8 cellular contexts compared by ENCODE assay signal in the genomic region with DNA sequence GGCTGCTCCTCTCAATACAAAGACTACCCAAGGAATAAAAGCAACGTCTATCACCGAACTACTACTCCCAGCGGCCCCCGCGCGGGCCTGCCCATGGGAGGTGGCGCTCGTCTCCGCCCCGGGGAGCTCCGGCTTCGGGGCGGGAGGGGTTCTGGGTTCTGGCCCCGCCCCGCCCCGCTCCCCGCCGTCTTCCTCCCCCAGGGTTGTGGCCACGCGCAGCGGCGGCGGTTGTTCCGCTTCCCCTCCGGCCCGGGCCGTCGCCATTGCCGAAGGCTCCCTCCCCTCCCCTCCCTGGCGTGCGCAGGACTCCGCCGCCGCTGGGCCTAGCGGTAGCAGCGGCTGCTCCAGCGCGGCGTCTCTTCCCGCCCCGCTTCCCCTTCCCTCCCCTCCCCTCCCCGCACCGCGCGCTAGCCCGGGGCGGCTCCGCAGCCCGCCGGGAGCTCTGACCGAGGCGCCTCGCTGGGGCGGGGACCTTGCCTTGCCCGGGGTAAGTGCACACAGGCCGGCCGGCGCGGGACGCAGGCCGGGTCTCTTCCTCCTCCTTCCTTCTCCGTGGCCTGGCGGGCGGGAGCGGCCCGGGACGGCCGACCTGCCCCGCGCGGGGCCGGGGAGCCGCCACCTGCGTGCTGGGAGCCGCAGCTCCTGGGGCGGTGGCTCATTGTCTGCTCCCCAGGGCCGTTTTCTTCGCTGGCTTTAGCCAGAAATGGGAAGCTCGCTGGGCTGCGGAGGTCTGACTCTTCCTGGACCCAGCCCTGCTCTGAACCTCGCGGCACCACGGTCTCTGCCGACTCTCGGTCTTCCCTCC. TPM values are rescaled to one million over a fixed set of nuclear protein-coding genes. Genes with fewer than 3 reads are reported as not detected.
DNase-seq lines count a peak whose midpoint lies in the region; ATAC-seq and TF ChIP-seq lines count a peak whose summit lies in the region.

A gene (plus strand): TSS at position 187 of the 805 bp plus-strand sequence. CDS start 42,790 bp downstream, outside the sequence.

- peaks cover 15% of the 10 kb centered on the region for H4K20me1 ChIP-seq in OCI-LY7 (ENCODE audit: insufficient read depth, low read length)

- H3K9me3 ChIP-seq in OCI-LY7 (ENCODE audit: low read length), result no peaks in the 10 kb centered on the region

- TF ChIP-seq CTCF in Calu3 (IDR thresholded peaks at IDR 0.05; ENCODE audit: unreplicated experiment) (no peak), OCI-LY7 (conservative IDR thresholded peaks at IDR 0.05; ENCODE audit: low read length) (no peak)

- H3K4me2 ChIP-seq in OCI-LY7 (ENCODE audit: low read length), result peak within 1 kb of the TSS; percentile 88

- H3K27ac Mint-ChIP-seq in Calu3 (ENCODE audit: unreplicated experiment) (peak within 1 kb of the TSS; percentile 93), IgD-negative memory B cell (peak within 1 kb of the TSS; percentile 91 to 94 (median 92))

- DNase-seq in Calu3, result peak; percentile 92
- peak; percentile 93 for DNase-seq in OCI-LY7 (ENCODE audit: low spot score)
- DNase-seq in activated CD8-positive, alpha-beta memory T cell treated with anti-CD3 and anti-CD28 coated beads, Interleukin-2, amount 50 U/mL, for 48 hours, result peak; percentile 93
- peak; percentile 97 for DNase-seq in mesenteric fat pad (ENCODE audit: low spot score)
- DNase-seq in stimulated activated CD8-positive, alpha-beta memory T cell treated with anti-CD3 and anti-CD28 coated beads, Interleukin-15, amount 100 ng/mL, for 1 hour (ENCODE audit: low read depth), result peak; percentile 78

- no peaks in the 10 kb centered on the region for H3K9me3 Mint-ChIP-seq in Calu3 (ENCODE audit: low read depth, unreplicated experiment)
- H3K9me3 Mint-ChIP-seq in IgD-negative memory B cell, result no peaks in the 10 kb centered on the region

- H3K4me1 ChIP-seq in OCI-LY7 (ENCODE audit: insufficient read depth, low read length, poor library complexity, severe bottlenecking), result peaks cover 11% of the 10 kb centered on the region

- CTCF ChIA-PET in Calu3 (lab: Charles Lee), result interaction anchor here (0.5 to 1.5 kb wide), 6 partner anchors 14 to 154 kb away, joined by 3 to 9 read pairs (median 4); no protein-coding TSS in a partner anchor
- CTCF ChIA-PET in OCI-LY7 (lab: Charles Lee; ENCODE audit: unreplicated experiment), result interaction anchor here (0.6 kb wide), 1 partner anchor 1159 kb away, joined by 4 read pairs; no protein-coding TSS in a partner anchor

- H3K79me2 ChIP-seq in OCI-LY7 (ENCODE audit: insufficient read depth, low read depth, low read length), result peaks cover 49% of the 10 kb centered on the region

- peak within 1 kb of the TSS; percentile 95 for H3K4me3 ChIP-seq in OCI-LY7 (ENCODE audit: low read depth, low read length, poor library complexity, severe bottlenecking)

- peak within 1 kb of the TSS; percentile 96 for H3K4me3 Mint-ChIP-seq in Calu3 (ENCODE audit: low read depth, unreplicated experiment)
- H3K4me3 Mint-ChIP-seq in IgD-negative memory B cell, result peak within 1 kb of the TSS; percentile 94 to 100 (median 98)

- peak within 1 kb of the TSS; percentile 40 for H2AFZ ChIP-seq in OCI-LY7 (ENCODE audit: low read length)

- H3K4me1 Mint-ChIP-seq in Calu3 (ENCODE audit: low read depth, unreplicated experiment) (no peaks in the 10 kb centered on the region), IgD-negative memory B cell (peaks cover 23 to 27% (median 23%) of the 10 kb centered on the region in 3 donors)

- BruUV-seq in Calu3 (replicated peaks; lab: Mats Ljungman, UMichigan), result TSS peak; percentile 15
- BruUV-seq in OCI-LY7 (replicated peaks; lab: Mats Ljungman, UMichigan), result no TSS peak

- POLR2A ChIA-PET in OCI-LY7 (lab: Charles Lee), result interaction anchor here (0.6 to 1.9 kb wide), 12 partner anchors 9 to 203 kb away, joined by 3 to 9 read pairs (median 4); a partner anchor contains a TSS

- peaks cover 22% of the 10 kb centered on the region for H3K36me3 Mint-ChIP-seq in Calu3 (ENCODE audit: insufficient read depth, unreplicated experiment)
- peaks cover 4% of the 10 kb centered on the region for H3K36me3 Mint-ChIP-seq in IgD-negative memory B cell

- H3K36me3 ChIP-seq in OCI-LY7 (ENCODE audit: insufficient read depth, low read length), result peaks cover 10% of the 10 kb centered on the region

- no peaks in the 10 kb centered on the region for H3K9me2 ChIP-seq in OCI-LY7 (ENCODE audit: insufficient read depth, low read length)

- peak; percentile 82 for ATAC-seq in GM21526 (IDR thresholded peaks at IDR 0.05; ENCODE audit: low FRiP score, unreplicated experiment)

- no peaks in the 10 kb centered on the region for H3K27me3 Mint-ChIP-seq in Calu3 (ENCODE audit: unreplicated experiment)
- no peaks in the 10 kb centered on the region for H3K27me3 Mint-ChIP-seq in IgD-negative memory B cell

- H3K27ac ChIP-seq in OCI-LY7 (ENCODE audit: low read depth, low read length, poor library complexity, severe bottlenecking), result peak within 1 kb of the TSS; percentile 85

- intact Hi-C loops in Calu3 (cut with micrococcal nuclease; ENCODE audit: unreplicated experiment), result loop anchor here (5.0 kb wide), 1 partner anchor 52 kb away; no protein-coding TSS in a partner anchor
- intact Hi-C loops in OCI-LY7 (cut with micrococcal nuclease; ENCODE audit: unreplicated experiment), result loop anchor here (2.0 to 5.0 kb wide), 2 partner anchors 27 to 202 kb away; a partner anchor contains a TSS

- in situ Hi-C loops in endometrial microvascular endothelial cells (cut with HindIII; ENCODE audit: inconsistent ontology term, low pct_unique_long_range_greater_than_20kb, low sequenced_read_pairs), result no loop called here

RNA-seq across cellular contexts. Expression of the gene that starts here (rescaled TPM):
- total RNA-seq in Calu3 (2022), result 68.2 and 70.4 TPM in 2 replicates
- polyA plus RNA-seq in IgD-negative memory B cell, result 35.0 TPM
- 24.5 and 37.9 TPM in 2 replicates for total RNA-seq in OCI-LY7 (2014; rRNA removed; shearing (Covaris generic))
- 83.8 and 95.6 TPM in 2 replicates for total RNA-seq in OCI-LY7 (2022)
- total RNA-seq in endometrial microvascular endothelial cells (ENCODE audit: inconsistent ontology term), result 78.7 TPM
- 105 TPM for total RNA-seq in mesenteric fat pad

Comparison
In these comparisons a context has a peak if more than half of its experiments do, and no peak if none do; other contexts are left out.
1. Peak in every context shown above with its lines: DNase-seq, ATAC-seq, H3K4me3 ChIP-seq and H3K27ac ChIP-seq.